In genomic region chrX:107118322-107119147, GRCh38 we compare ENCODE assay signal across 8 cellular contexts. TPM values are rescaled to one million over a fixed set of nuclear protein-coding genes. Genes with fewer than 3 reads are reported as not detected.
DNase-seq lines count a peak whose midpoint lies in the region; ATAC-seq and TF ChIP-seq lines count a peak whose summit lies in the region.

TSS of gene RBM41 (minus strand) at chrX:107118822. CDS start at chrX:107118773, 49 bp downstream.

- H3K27ac ChIP-seq in DND-41 (ENCODE audit: low read length), result peak within 1 kb of the TSS; percentile 89

- H3K27ac Mint-ChIP-seq in activated T-helper 2 cell treated with anti-CD3 and anti-CD28 coated beads, Interferon-gamma antibody, Interleukin-2, Interleukin-4, amounts not matched to agents 10 μg/mL and 5 μg/mL and 100 μg/mL, durations not matched to agents 14 hours and 24 hours and 36 hours, result peak within 1 kb of the TSS; percentile 99
- peak within 1 kb of the TSS; percentile 71 to 90 for H3K27ac Mint-ChIP-seq in natural killer cell

- peak within 1 kb of the TSS; percentile 100 for H3K4me3 Mint-ChIP-seq in activated T-helper 2 cell treated with anti-CD3 and anti-CD28 coated beads, Interferon-gamma antibody, Interleukin-2, Interleukin-4, amounts not matched to agents 10 μg/mL and 5 μg/mL and 100 μg/mL, durations not matched to agents 14 hours and 24 hours and 36 hours (ENCODE audit: low read depth)
- H3K4me3 Mint-ChIP-seq in natural killer cell, result peak within 1 kb of the TSS; percentile 93

- peaks cover 22% of the 10 kb centered on the region for H3K4me1 ChIP-seq in DND-41 (ENCODE audit: insufficient read depth, low read length)

- peak; percentile 40; the same call in 1 of the 2 replicates for TF ChIP-seq POLR2A in Raji (IDR thresholded peaks at IDR 0.05; ENCODE audit: insufficient read depth, low read depth, low read length)

- no peaks in the 10 kb centered on the region for H3K9me3 ChIP-seq in DND-41 (ENCODE audit: insufficient read depth, low read length, severe bottlenecking)

- peak within 1 kb of the TSS; percentile 84 for H2AFZ ChIP-seq in DND-41 (ENCODE audit: low read depth, low read length)

- no peaks in the 10 kb centered on the region for H3K9me3 Mint-ChIP-seq in activated T-helper 2 cell treated with anti-CD3 and anti-CD28 coated beads, Interferon-gamma antibody, Interleukin-2, Interleukin-4, amounts not matched to agents 10 μg/mL and 5 μg/mL and 100 μg/mL, durations not matched to agents 14 hours and 24 hours and 36 hours
- H3K9me3 Mint-ChIP-seq in natural killer cell, result no peaks in the 10 kb centered on the region

- peaks cover 20% of the 10 kb centered on the region for H3K79me2 ChIP-seq in DND-41 (ENCODE audit: insufficient read depth, low read length)

- peak within 1 kb of the TSS; percentile 66 for H3K4me2 ChIP-seq in DND-41 (ENCODE audit: insufficient read depth, low read length)

- no peaks in the 10 kb centered on the region for H3K27me3 ChIP-seq in DND-41 (ENCODE audit: insufficient read depth, low read length, poor library complexity)

- H3K9ac ChIP-seq in DND-41 (ENCODE audit: low read depth, low read length), result peak within 1 kb of the TSS; percentile 77

- no peak for TF ChIP-seq CTCF in DND-41 (IDR thresholded peaks at IDR 0.05; ENCODE audit: borderline replicate concordance, extremely low read depth, low read length, poor library complexity, severe bottlenecking)
- TF ChIP-seq CTCF in fibroblast of the aortic adventitia (IDR thresholded peaks at IDR 0.05; ENCODE audit: insufficient read depth, low read length), result no peak
- no peak for TF ChIP-seq CTCF in natural killer cell (IDR thresholded peaks at IDR 0.05)

- peaks cover 36% of the 10 kb centered on the region for H3K36me3 Mint-ChIP-seq in activated T-helper 2 cell treated with anti-CD3 and anti-CD28 coated beads, Interferon-gamma antibody, Interleukin-2, Interleukin-4, amounts not matched to agents 10 μg/mL and 5 μg/mL and 100 μg/mL, durations not matched to agents 14 hours and 24 hours and 36 hours (ENCODE audit: low read depth)
- peaks cover 6% of the 10 kb centered on the region for H3K36me3 Mint-ChIP-seq in natural killer cell

- peaks cover 33% of the 10 kb centered on the region for H3K36me3 ChIP-seq in DND-41 (ENCODE audit: insufficient read depth, low read length)

- ATAC-seq in DND-41 (ENCODE audit: insufficient read depth, low read depth) (peak; percentile 99), natural killer cell (peak; percentile 98 to 99 (median 99))
- ATAC-seq in stimulated activated naive CD8-positive, alpha-beta T cell treated with anti-CD3 and anti-CD28 coated beads, Interleukin-15, Interleukin-2, amounts not matched to agents 100 U/mL and 50 U/mL, for 24 hours, result peak; percentile 100

- intact Hi-C loops in activated T-helper 2 cell treated with anti-CD3 and anti-CD28 coated beads, Interferon-gamma antibody, Interleukin-2, Interleukin-4, amounts not matched to agents 10 μg/mL and 5 μg/mL and 100 μg/mL, durations not matched to agents 14 hours and 24 hours and 36 hours (cut with micrococcal nuclease), result loop anchor here (2.0 kb wide), 2 partner anchors 36 to 972 kb away; partner anchors contain the start of genes ATG4A and PSMD10
- intact Hi-C loops in natural killer cell (cut with micrococcal nuclease), result loop anchor here (5.0 kb wide), 1 partner anchor 49 kb away; no protein-coding TSS in a partner anchor

- H3K4me1 Mint-ChIP-seq in activated T-helper 2 cell treated with anti-CD3 and anti-CD28 coated beads, Interferon-gamma antibody, Interleukin-2, Interleukin-4, amounts not matched to agents 10 μg/mL and 5 μg/mL and 100 μg/mL, durations not matched to agents 14 hours and 24 hours and 36 hours (ENCODE audit: low read depth), result peaks cover 26% of the 10 kb centered on the region
- peaks cover 8 to 38% of the 10 kb centered on the region in 2 donors for H3K4me1 Mint-ChIP-seq in natural killer cell

- H3K4me3 ChIP-seq in DND-41 (ENCODE audit: low read depth in 1 of 2, low read length in 2 of 2), result peak within 1 kb of the TSS; percentile 60 to 72
- peak within 1 kb of the TSS; percentile 62 for H3K4me3 ChIP-seq in fibroblast of the aortic adventitia (ENCODE audit: low read depth, low read length)

- DNase-seq in DND-41 (peak; percentile 81), GOT3 (lab: John Stamatoyannopoulos, UW) (peak; percentile 2), Kasumi-1 (lab: John Stamatoyannopoulos, UW) (peak; percentile 63 to 69), fibroblast of the aortic adventitia (ENCODE audit: low read depth) (peak; percentile 75), natural killer cell (peak; percentile 45)
- peak; percentile 68 for DNase-seq in activated T-helper 2 cell treated with anti-CD3 and anti-CD28 coated beads, Interferon-gamma antibody, Interleukin-2, Interleukin-4, amounts not matched to agents 10 μg/mL and 5 μg/mL and 100 μg/mL, durations not matched to agents 14 hours and 24 hours and 36 hours (ENCODE audit: low spot score)
- peak; percentile 69 for DNase-seq in stimulated activated naive CD8-positive, alpha-beta T cell treated with anti-CD3 and anti-CD28 coated beads, Interleukin-15, Interleukin-2, amounts not matched to agents 100 U/mL and 50 U/mL, for 24 hours

- H4K20me1 ChIP-seq in DND-41 (ENCODE audit: insufficient read depth, low read length), result no peaks in the 10 kb centered on the region

- no peaks in the 10 kb centered on the region for H3K27me3 Mint-ChIP-seq in activated T-helper 2 cell treated with anti-CD3 and anti-CD28 coated beads, Interferon-gamma antibody, Interleukin-2, Interleukin-4, amounts not matched to agents 10 μg/mL and 5 μg/mL and 100 μg/mL, durations not matched to agents 14 hours and 24 hours and 36 hours (ENCODE audit: low read depth)
- peaks cover 0 to 9% of the 10 kb centered on the region in 2 donors for H3K27me3 Mint-ChIP-seq in natural killer cell (ENCODE audit: low read depth in 2 of 2)

RNA-seq across cellular contexts. Expression of gene RBM41, which starts in this region (rescaled TPM):
- 15.4 and 16.2 TPM in 2 replicates for total RNA-seq in activated T-helper 2 cell treated with anti-CD3 and anti-CD28 coated beads, Interferon-gamma antibody, Interleukin-2, Interleukin-4, amounts not matched to agents 10 μg/mL and 5 μg/mL and 100 μg/mL, durations not matched to agents 14 hours and 24 hours and 36 hours
- total RNA-seq in fibroblast of the aortic adventitia (ENCODE audit: low replicate concordance) (17.4 and 17.7 TPM in 2 replicates), natural killer cell (10 to 100 TPM; 14.6 to 18.0 (median 15.3) TPM)

Comparison
In these comparisons a context has a peak if more than half of its experiments do, and no peak if none do; other contexts are left out.
1. Peak in every context shown above with its lines: DNase-seq, ATAC-seq, H3K4me3 ChIP-seq and H3K27ac ChIP-seq.
2. DNase-seq: peak in every context shown above with its lines; median percentile 81 in DND-41; 75 in fibroblast of the aortic adventitia; 69 in stimulated activated naive CD8-positive, alpha-beta T cell treated with anti-CD3 and anti-CD28 coated beads, Interleukin-15, Interleukin-2, amounts not matched to agents 100 U/mL and 50 U/mL, for 24 hours; 68 in activated T-helper 2 cell treated with anti-CD3 and anti-CD28 coated beads, Interferon-gamma antibody, Interleukin-2, Interleukin-4, amounts not matched to agents 10 μg/mL and 5 μg/mL and 100 μg/mL, durations not matched to agents 14 hours and 24 hours and 36 hours; 66 in Kasumi-1; 45 in natural killer cell; 2 in GOT3.